Comparison of ENCODE assay signal across 25 cellular contexts in genomic region chr13:65456150-65456912, GRCh38.
DNase-seq lines count a peak whose midpoint lies in the region; ATAC-seq and TF ChIP-seq lines count a peak whose summit lies in the region.
"Had no signal": no experiment of that assay in that cellular context is flagged by ENCODE, and none has a peak within 500 bp of the region (broad histone marks: within the 10 kb centered on the region; RNA-seq: fewer than 3 reads in every experiment).

No MANE protein-coding gene starts in this region.

- no peak for TF ChIP-seq CTCF in RWPE2 (IDR thresholded peaks at IDR 0.05; ENCODE audit: poor library complexity, severe bottlenecking)

- H3K4me3 ChIP-seq in RWPE2 (ENCODE audit: severe bottlenecking): no peak overlapping the region
- H3K4me3 ChIP-seq: BLaER1, GM23338, mucosa of descending colon, SJCRH30, stomach, tibial artery had no signal

- DNase-seq in NCI-H526 (lab: John Stamatoyannopoulos, UW) (peak; percentile 4 to 7), NCI-H526 treated with DMSO at 0.1 percent for 48 hours (lab: John Stamatoyannopoulos, UW) (no peak), NCI-H146 (lab: John Stamatoyannopoulos, UW) (peak; percentile 67), RWPE2 (ENCODE audit: low spot score) (no peak), cardiac septum (ENCODE audit: low spot score) (no peak), anterior cingulate cortex (lab: John Stamatoyannopoulos, UW) (no peak)
- DNase-seq: activated CD4-positive, alpha-beta T cell treated with anti-CD3 and anti-CD28 coated beads for 36 hours; activated CD8-positive, alpha-beta memory T cell treated with anti-CD3 and anti-CD28 coated beads for 24 hours; activated gamma-delta T cell; activated T-cell treated with anti-CD3 and anti-CD28 coated beads, Interleukin-2, amount 50 U/mL, for 1 hour; endodermal cell; KG1; left cardiac atrium; MM.1S; mucosa of descending colon; NCI-H1436 treated with DMSO at 0.1 percent for 48 hours; NCI-H226; SJCRH30; stimulated activated CD8-positive, alpha-beta memory T cell treated with anti-CD3 and anti-CD28 coated beads, Interleukin-4, amount 100 ng/mL, for 48 hours; stomach; tibial artery had no signal

- no peaks in the 10 kb centered on the region for H3K27me3 ChIP-seq in RWPE2 (ENCODE audit: insufficient read depth, poor library complexity, severe bottlenecking)
- H3K27me3 ChIP-seq: BLaER1, SJCRH30, stomach, tibial artery had no signal

- 0 out of 3 replicates have a peak, but pooled peaks have one; percentile 36 for ATAC-seq in RWPE2 (ENCODE audit: low read depth)
- no peak for ATAC-seq in GM21619 (IDR thresholded peaks at IDR 0.05; ENCODE audit: unreplicated experiment)
- ATAC-seq: activated CD4-positive, alpha-beta T cell treated with anti-CD3 and anti-CD28 coated beads for 36 hours; GM23338; left cardiac atrium; mucosa of descending colon; natural killer cell treated with Interleukin-12 subunit alpha and Interleukin-12 subunit beta and Interleukin-15 and Interleukin-18, amount 100 ng/mL, for 72 hours had no signal

- H3K4me1 ChIP-seq in RWPE2 (ENCODE audit: insufficient read depth, poor library complexity, severe bottlenecking): no peaks in the 10 kb centered on the region
- H3K4me1 ChIP-seq: BLaER1, stomach, tibial artery had no signal

- no peaks in the 10 kb centered on the region for H3K36me3 ChIP-seq in RWPE2 (ENCODE audit: low read depth)
- H3K36me3 ChIP-seq: BLaER1, SJCRH30, stomach, tibial artery had no signal

- no peak overlapping the region for H3K27ac ChIP-seq in RWPE2 (ENCODE audit: poor library complexity, severe bottlenecking)
- H3K27ac ChIP-seq: BLaER1, SJCRH30, stomach, tibial artery had no signal

- intact Hi-C loops in cardiac septum (cut with DNase I): no loop called here

- no peaks in the 10 kb centered on the region for H3K9me3 ChIP-seq in RWPE2 (ENCODE audit: severe bottlenecking)
- H3K9me3 ChIP-seq: BLaER1, SJCRH30, stomach, tibial artery had no signal

Comparison
In these comparisons a context has a peak if more than half of its experiments do, and no peak if none do; other contexts are left out.
1. DNase-seq: peak in NCI-H526 (2 of 2) and NCI-H146 (single experiment); none in NCI-H526 treated with DMSO at 0.1 percent for 48 hours (single experiment), RWPE2 (single experiment), cardiac septum (single experiment) and anterior cingulate cortex (0 of 58).